Comparison of ENCODE assay signal across 29 cellular contexts in genomic region chr6:24439858-24440539, GRCh38. TPM values are rescaled to one million over a fixed set of nuclear protein-coding genes. Genes with fewer than 3 reads are reported as not detected.
DNase-seq lines count a peak whose midpoint lies in the region; FAIRE-seq and TF ChIP-seq lines count a peak whose summit lies in the region.
"Had no signal": no experiment of that assay in that cellular context is flagged by ENCODE, and none has a peak within 500 bp of the region (broad histone marks: within the 10 kb centered on the region; RNA-seq: fewer than 3 reads in every experiment).

No MANE protein-coding gene starts in this region.

- H3K9me3 Mint-ChIP-seq in osteocyte (ENCODE audit: unreplicated experiment): no peaks in the 10 kb centered on the region
- H3K9me3 Mint-ChIP-seq: CD8-positive, alpha-beta T cell; GM23338; H9; HFFc6 had no signal

- H3K27ac Mint-ChIP-seq in osteocyte (ENCODE audit: unreplicated experiment): no peak overlapping the region
- H3K27ac Mint-ChIP-seq: B cell; CD8-positive, alpha-beta T cell; GM23338; HFFc6; T-helper 17 cell had no signal

- peaks cover 3% of the 10 kb centered on the region for H3K36me3 Mint-ChIP-seq in osteocyte (ENCODE audit: unreplicated experiment)

- no peaks in the 10 kb centered on the region for H4K20me1 ChIP-seq in OCI-LY7 (ENCODE audit: insufficient read depth, low read length)

- H3K4me1 ChIP-seq in HEK293 (ENCODE audit: control insufficient read depth, insufficient read depth, low read length) (no peaks in the 10 kb centered on the region), OCI-LY7 (ENCODE audit: insufficient read depth, low read length, poor library complexity, severe bottlenecking) (peaks cover 12% of the 10 kb centered on the region)
- H3K4me1 ChIP-seq: Caco-2 had no signal

- H3K27me3 Mint-ChIP-seq in osteocyte (ENCODE audit: unreplicated experiment): no peaks in the 10 kb centered on the region
- H3K27me3 Mint-ChIP-seq: B cell, T-helper 17 cell had no signal

- H3K4me1 Mint-ChIP-seq in osteocyte (ENCODE audit: unreplicated experiment): peaks cover 8% of the 10 kb centered on the region
- H3K4me1 Mint-ChIP-seq: B cell, GM23338, H9 had no signal

- H3K9me3 ChIP-seq in HEK293 (ENCODE audit: control insufficient read depth, insufficient read depth, low read depth, low read length) (no peaks in the 10 kb centered on the region), OCI-LY7 (ENCODE audit: low read length) (no peaks in the 10 kb centered on the region)
- H3K9me3 ChIP-seq: Caco-2, SK-N-SH had no signal

- H3K9me2 ChIP-seq in OCI-LY7 (ENCODE audit: insufficient read depth, low read length): no peaks in the 10 kb centered on the region
- H3K9me2 ChIP-seq: SK-N-SH had no signal

- no peaks in the 10 kb centered on the region for H3K79me2 ChIP-seq in OCI-LY7 (ENCODE audit: insufficient read depth, low read depth, low read length)

- TF ChIP-seq POLR2A in erythroblast (IDR thresholded peaks at IDR 0.05; ENCODE audit: low read length) (no peak), GM12891 (IDR thresholded peaks at IDR 0.05; ENCODE audit: low read depth, low read length) (no peak)

- no peak overlapping the region for H3K27ac ChIP-seq in HEK293 (ENCODE audit: extremely low read depth, low read depth, low read length)
- H3K27ac ChIP-seq in OCI-LY7 (ENCODE audit: low read depth, low read length, poor library complexity, severe bottlenecking): peak overlapping the region; percentile 53
- H3K27ac ChIP-seq: 22Rv1, C4-2B had no signal

- no peak for FAIRE-seq in GM19239 (lab: Jason Lieb, UNC)
- no peak for FAIRE-seq in GM12891 (lab: Jason Lieb, UNC)
- FAIRE-seq: RCC 7860 had no signal

- no TSS peak for BruUV-seq in OCI-LY7 (replicated peaks; lab: Mats Ljungman, UMichigan)

- H3K4me3 Mint-ChIP-seq in osteocyte (ENCODE audit: unreplicated experiment): no peak overlapping the region
- H3K4me3 Mint-ChIP-seq: B cell; CD8-positive, alpha-beta T cell; GM23338; H9; HFFc6; T-helper 17 cell had no signal

- POLR2A ChIA-PET in HEK293 (lab: Yijun Ruan, JAX): no interaction called here
- POLR2A ChIA-PET in OCI-LY7 (lab: Charles Lee): interaction anchor here (0.6 kb wide), 3 partner anchors 19 to 56 kb away, joined by 3 to 5 read pairs (median 4); no protein-coding TSS in a partner anchor

- H2AFZ ChIP-seq in OCI-LY7 (ENCODE audit: low read length): no peak overlapping the region
- H2AFZ ChIP-seq: GM23338 had no signal

- DNase-seq in NCI-H2107 treated with DMSO at 0.1 percent for 48 hours (lab: John Stamatoyannopoulos, UW; ENCODE audit: unreplicated experiment) (peak; percentile 21), NCI-H2107 (lab: John Stamatoyannopoulos, UW) (no peak), OCI-LY7 (ENCODE audit: low spot score) (peak; percentile 51), osteocyte (ENCODE audit: extremely low spot score, unreplicated experiment) (peak; percentile 27), GM19239 (ENCODE audit: insufficient read length, low spot score) (no peak), erythroblast (lab: John Stamatoyannopoulos, UW) (no peak), GM12891 (ENCODE audit: insufficient read length, low spot score) (no peak)
- DNase-seq: Caco-2; CD8-positive, alpha-beta T cell; GF-D8; H9; HFFc6; IMR-90; Karpas-422; MV-4-11; NCI-H1105; NCI-H1436 treated with DMSO at 0.1 percent for 48 hours; NCI-H187 treated with DMSO at 0.1 percent for 48 hours; NCI-H446; NCI-H69; SK-N-SH; SW 1271; T-helper 17 cell had no signal

- peak overlapping the region; percentile 14; the same call in 1 of the 2 replicates for H3K4me2 ChIP-seq in OCI-LY7 (ENCODE audit: low read length)
- H3K4me2 ChIP-seq: GM23338, SK-N-SH had no signal

- intact Hi-C loops in OCI-LY7 (cut with micrococcal nuclease; ENCODE audit: unreplicated experiment): no loop called here

- TF ChIP-seq CTCF in HEK293 (tag by site-specific recombination; IDR thresholded peaks at IDR 0.05) (no peak), OCI-LY7 (conservative IDR thresholded peaks at IDR 0.05; ENCODE audit: low read length) (no peak), osteocyte (IDR thresholded peaks at IDR 0.05) (no peak)

- H3K36me3 ChIP-seq in HEK293 (ENCODE audit: control insufficient read depth in 2 of 2, insufficient read depth in 1 of 2, low read length in 2 of 2) (no peaks in the 10 kb centered on the region; a peak in 1 of 3 replicates), OCI-LY7 (ENCODE audit: insufficient read depth, low read length) (peaks cover 64% of the 10 kb centered on the region)

- CTCF ChIA-PET in HEK293 (lab: Yijun Ruan, JAX): interaction anchor here (1.1 to 5.3 kb wide), 2 partner anchors 9 to 54 kb away, joined by 4 to 36 read pairs; partner anchors contain the start of gene ALDH5A1
- CTCF ChIA-PET in OCI-LY7 (lab: Charles Lee; ENCODE audit: unreplicated experiment): no interaction called here

- H3K4me3 ChIP-seq in HEK293 (ENCODE audit: low read depth, low read length) (no peak overlapping the region), OCI-LY7 (ENCODE audit: low read depth, low read length, poor library complexity, severe bottlenecking) (no peak overlapping the region)
- H3K4me3 ChIP-seq: GM23338 had no signal

TF ChIP-seq in HEK293, 187 proteins besides CTCF, POLR2A, EP300 and RAD21:
- TF ChIP-seq ZFP3 (tag by site-specific recombination; IDR thresholded peaks at IDR 0.05; ENCODE audit: low read depth): no peak
- 0 out of 2 replicates have a peak, but pooled peaks have one; percentile 25 for TF ChIP-seq ZNF121 (tag by site-specific recombination; IDR thresholded peaks at IDR 0.05)

TF ChIP-seq in GM12891, 5 proteins besides CTCF, POLR2A, EP300 and RAD21:
- TF ChIP-seq TAF1 (IDR thresholded peaks at IDR 0.05; ENCODE audit: low read depth, low read length) (no peak), SPI1 (IDR thresholded peaks at IDR 0.05; ENCODE audit: low read depth, low read length) (no peak), POU2F2 (IDR thresholded peaks at IDR 0.05; ENCODE audit: low read depth, low read length) (no peak), POLR2AphosphoS5 (IDR thresholded peaks at IDR 0.05; ENCODE audit: low read depth, low read length) (no peak), PAX5 (IDR thresholded peaks at IDR 0.05; ENCODE audit: insufficient read depth, low read length, severe bottlenecking) (no peak)

RNA-seq across cellular contexts. Expression of gene MRS2, which starts 37.3 kb away (rescaled TPM):
- not detected in 2 replicates for total RNA-seq in OCI-LY7 (2014; rRNA removed; shearing (Covaris generic))
- total RNA-seq in OCI-LY7 (2022) (0.97 and 1.3 TPM in 2 replicates), osteocyte (17.5 and 18.5 TPM in 2 replicates)
- polyA plus RNA-seq in GM12891 (2012; ENCODE audit: low read depth, missing spikeins): 13.8 TPM

RNA-seq across cellular contexts. Expression of gene GPLD1, which starts 49.4 kb away (rescaled TPM):
- total RNA-seq in OCI-LY7 (2014; rRNA removed; shearing (Covaris generic)): 52.5 and 55.6 TPM in 2 replicates
- total RNA-seq in OCI-LY7 (2022): 60.7 and 73.7 TPM in 2 replicates
- total RNA-seq in osteocyte: 1.9 and 2.4 TPM in 2 replicates
- 1.3 TPM for polyA plus RNA-seq in GM12891 (2012; ENCODE audit: low read depth, missing spikeins)

RNA-seq across cellular contexts. Expression of gene ALDH5A1, which starts 54.8 kb away (rescaled TPM):
- total RNA-seq in OCI-LY7 (2014; rRNA removed; shearing (Covaris generic)): 180 and 199 TPM in 2 replicates
- total RNA-seq in OCI-LY7 (2022): 260 and 308 TPM in 2 replicates
- 6.6 and 7.8 TPM in 2 replicates for total RNA-seq in osteocyte
- 15.7 TPM for polyA plus RNA-seq in GM12891 (2012; ENCODE audit: low read depth, missing spikeins)

Comparison
In these comparisons a context has a peak if more than half of its experiments do, and no peak if none do; other contexts are left out.
1. DNase-seq: peak in NCI-H2107 treated with DMSO at 0.1 percent for 48 hours (single experiment), OCI-LY7 (single experiment) and osteocyte (single experiment); none in NCI-H2107 (single experiment), GM19239 (single experiment), erythroblast (0 of 2) and GM12891 (single experiment).
2. RNA of gene GPLD1, which starts 49.4 kb away (total RNA-seq): 52.5 to 73.7 TPM in OCI-LY7; 1.9 to 2.4 TPM in osteocyte; every median in the first group is over 10 times any median in the second.
3. RNA of gene ALDH5A1, which starts 54.8 kb away (total RNA-seq): 180 to 308 TPM in OCI-LY7; 6.6 to 7.8 TPM in osteocyte; every median in the first group is over 10 times any median in the second.